Comparison of ENCODE assay signal across 17 cellular contexts in the genomic region with DNA sequence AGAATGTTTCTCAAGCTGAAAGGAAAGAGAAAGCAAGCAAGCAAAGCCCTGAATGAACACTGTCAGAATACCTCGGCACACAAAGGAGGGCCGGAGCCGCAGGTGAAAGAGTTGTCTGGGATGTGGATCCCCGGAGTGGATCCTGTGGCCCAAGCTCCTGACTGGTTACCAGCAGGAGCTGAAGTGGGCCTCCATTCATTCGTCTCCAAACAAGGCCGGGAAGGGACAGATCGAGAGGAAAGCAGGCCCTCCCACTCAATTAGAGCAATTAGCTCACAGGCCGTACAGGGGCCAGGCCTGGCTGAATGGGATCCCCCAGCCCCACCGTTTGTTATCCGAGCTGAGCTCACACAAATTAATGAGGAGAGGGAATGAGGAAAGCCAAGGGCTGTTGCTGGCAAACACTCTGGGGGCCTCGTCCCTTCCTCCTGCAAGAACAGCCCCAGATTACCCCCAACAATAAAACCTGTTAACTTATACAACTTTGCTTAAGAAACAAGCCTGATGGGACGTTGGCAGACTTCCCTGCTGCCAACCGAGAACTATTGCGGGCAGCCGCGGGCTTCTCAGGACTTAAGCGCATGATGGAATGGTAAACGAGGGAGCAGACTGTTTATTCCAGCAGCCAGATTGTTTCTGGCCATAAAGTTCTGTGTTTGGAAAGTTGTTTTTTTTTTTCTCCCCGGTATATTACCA.
DNase-seq lines count a peak whose midpoint lies in the region; ATAC-seq and TF ChIP-seq lines count a peak whose summit lies in the region.
"Had no signal": no experiment of that assay in that cellular context is flagged by ENCODE, and none has a peak within 500 bp of the region (broad histone marks: within the 10 kb centered on the region; RNA-seq: fewer than 3 reads in every experiment).

No MANE protein-coding gene starts in this region.

- H3K36me3 ChIP-seq in colonic mucosa (no peaks in the 10 kb centered on the region), mucosa of rectum (ENCODE audit: control insufficient read depth in 2 of 2, insufficient read depth in 2 of 2, low read length in 2 of 2) (no peaks in the 10 kb centered on the region)
- H3K36me3 ChIP-seq: spleen had no signal

- H3K27ac Mint-ChIP-seq in type B pancreatic cell: no peak overlapping the region
- H3K27ac Mint-ChIP-seq: activated naive CD4-positive, alpha-beta T cell treated with anti-CD3 and anti-CD28 coated beads, Interleukin-2, amount 50 U/mL, for 24 hours; CD14-positive monocyte had no signal

- no peaks in the 10 kb centered on the region for H3K9me3 ChIP-seq in colonic mucosa
- H3K9me3 ChIP-seq in mucosa of rectum (ENCODE audit: control insufficient read depth in 2 of 2, low read length in 2 of 2): no peaks in the 10 kb centered on the region
- H3K9me3 ChIP-seq: spleen had no signal

- peak overlapping the region; percentile 24 for H3K4me3 Mint-ChIP-seq in type B pancreatic cell
- no peak overlapping the region for H3K4me3 Mint-ChIP-seq in activated T-cell treated with anti-CD3 and anti-CD28 coated beads, Interleukin-2, amount 50 U/mL, for 4 hours
- H3K4me3 Mint-ChIP-seq: activated naive CD4-positive, alpha-beta T cell treated with anti-CD3 and anti-CD28 coated beads, Interleukin-2, amount 50 U/mL, for 24 hours; CD14-positive monocyte had no signal

- no peak for ATAC-seq in GM19035 (IDR thresholded peaks at IDR 0.05; ENCODE audit: unreplicated experiment)
- no peak for ATAC-seq in activated T-cell treated with anti-CD3 and anti-CD28 coated beads, Interleukin-2, amount 50 U/mL, for 4 hours

- intact Hi-C loops in colonic mucosa (cut with DNase I): loop anchor here (10.0 kb wide), 1 partner anchor 339 kb away; a partner anchor contains a TSS

- TF ChIP-seq CTCF in colonic mucosa (IDR thresholded peaks at IDR 0.05): no peak
- no peak for TF ChIP-seq CTCF in type B pancreatic cell (conservative IDR thresholded peaks at IDR 0.05)

- peak overlapping the region in 1 of 2 donors; percentile 68 for H3K9ac ChIP-seq in colonic mucosa (ENCODE audit: low read depth in 2 of 2, low read length in 2 of 2)
- no peak overlapping the region for H3K9ac ChIP-seq in mucosa of rectum (ENCODE audit: low read depth in 1 of 2, low read length in 2 of 2)

- H3K4me1 ChIP-seq in colonic mucosa (no peaks in the 10 kb centered on the region), mucosa of rectum (ENCODE audit: control insufficient read depth in 2 of 2, insufficient read depth in 2 of 2, low read length in 2 of 2) (peaks cover 18 to 35% of the 10 kb centered on the region in 2 donors)

- no peaks in the 10 kb centered on the region for H3K9me3 Mint-ChIP-seq in type B pancreatic cell
- H3K9me3 Mint-ChIP-seq in activated T-cell treated with anti-CD3 and anti-CD28 coated beads, Interleukin-2, amount 50 U/mL, for 4 hours: no peaks in the 10 kb centered on the region
- H3K9me3 Mint-ChIP-seq: activated naive CD4-positive, alpha-beta T cell treated with anti-CD3 and anti-CD28 coated beads, Interleukin-2, amount 50 U/mL, for 24 hours; CD14-positive monocyte had no signal

- no peaks in the 10 kb centered on the region for H3K27me3 Mint-ChIP-seq in type B pancreatic cell
- no peaks in the 10 kb centered on the region for H3K27me3 Mint-ChIP-seq in activated T-cell treated with anti-CD3 and anti-CD28 coated beads, Interleukin-2, amount 50 U/mL, for 4 hours (ENCODE audit: low read depth)

- H3K4me1 Mint-ChIP-seq in type B pancreatic cell (ENCODE audit: unreplicated experiment): peaks cover 43% of the 10 kb centered on the region
- H3K4me1 Mint-ChIP-seq in activated T-cell treated with anti-CD3 and anti-CD28 coated beads, Interleukin-2, amount 50 U/mL, for 4 hours (ENCODE audit: low read depth): no peaks in the 10 kb centered on the region
- H3K4me1 Mint-ChIP-seq: activated naive CD4-positive, alpha-beta T cell treated with anti-CD3 and anti-CD28 coated beads, Interleukin-2, amount 50 U/mL, for 24 hours had no signal

- no peak overlapping the region for H3K4me3 ChIP-seq in colonic mucosa
- H3K4me3 ChIP-seq in mucosa of rectum (ENCODE audit: low read length in 2 of 2): peak overlapping the region in 1 of 2 donors; percentile 5
- H3K4me3 ChIP-seq: spleen had no signal

- H3K36me3 Mint-ChIP-seq in type B pancreatic cell: no peaks in the 10 kb centered on the region
- H3K36me3 Mint-ChIP-seq in activated T-cell treated with anti-CD3 and anti-CD28 coated beads, Interleukin-2, amount 50 U/mL, for 4 hours (ENCODE audit: insufficient read depth): no peaks in the 10 kb centered on the region
- H3K36me3 Mint-ChIP-seq: activated naive CD4-positive, alpha-beta T cell treated with anti-CD3 and anti-CD28 coated beads, Interleukin-2, amount 50 U/mL, for 24 hours; CD14-positive monocyte had no signal

- H3K27me3 ChIP-seq in colonic mucosa: no peaks in the 10 kb centered on the region
- no peaks in the 10 kb centered on the region for H3K27me3 ChIP-seq in mucosa of rectum (ENCODE audit: control insufficient read depth in 2 of 2, insufficient read depth in 2 of 2, low read length in 2 of 2)
- H3K27me3 ChIP-seq: spleen had no signal

- DNase-seq in NCI-H1417 (lab: John Stamatoyannopoulos, UW) (peak in 2 of 3 experiments; percentile 19 to 69), NCI-H1417 treated with DMSO at 0.1 percent for 48 hours (lab: John Stamatoyannopoulos, UW) (no peak), colonic mucosa (peak; percentile 55), type B pancreatic cell (ENCODE audit: extremely low spot score, unreplicated experiment) (no peak), activated gamma-delta T cell treated with Interleukin-2 at 50 U/mL for 16 hours (no peak)
- DNase-seq in activated T-cell treated with anti-CD3 and anti-CD28 coated beads, Interleukin-2, amount 50 U/mL, for 4 hours: no peak
- DNase-seq: activated CD8-positive, alpha-beta memory T cell treated with anti-CD3 and anti-CD28 coated beads, Interleukin-2, amount 50 U/mL, for 48 hours; foreskin fibroblast; KBM-7; NCI-H146; spleen; stimulated activated naive CD4-positive, alpha-beta T cell treated with Interleukin-2 at 50 U/mL for 16 hours; T-helper 1 cell had no signal

- H3K27ac ChIP-seq in colonic mucosa (peak overlapping the region; percentile 20), mucosa of rectum (ENCODE audit: low read depth in 2 of 2, low read length in 2 of 2) (peak overlapping the region; percentile 9 to 38)
- H3K27ac ChIP-seq: spleen had no signal

Comparison
In these comparisons a context has a peak if more than half of its experiments do, and no peak if none do; other contexts are left out.
1. DNase-seq: peak in NCI-H1417 (2 of 3) and colonic mucosa (single experiment); none in NCI-H1417 treated with DMSO at 0.1 percent for 48 hours (single experiment), type B pancreatic cell (single experiment), activated T-cell treated with anti-CD3 and anti-CD28 coated beads, Interleukin-2, amount 50 U/mL, for 4 hours (single experiment) and activated gamma-delta T cell treated with Interleukin-2 at 50 U/mL for 16 hours (single experiment).